25 cellular contexts compared by ENCODE assay signal in the genomic region with DNA sequence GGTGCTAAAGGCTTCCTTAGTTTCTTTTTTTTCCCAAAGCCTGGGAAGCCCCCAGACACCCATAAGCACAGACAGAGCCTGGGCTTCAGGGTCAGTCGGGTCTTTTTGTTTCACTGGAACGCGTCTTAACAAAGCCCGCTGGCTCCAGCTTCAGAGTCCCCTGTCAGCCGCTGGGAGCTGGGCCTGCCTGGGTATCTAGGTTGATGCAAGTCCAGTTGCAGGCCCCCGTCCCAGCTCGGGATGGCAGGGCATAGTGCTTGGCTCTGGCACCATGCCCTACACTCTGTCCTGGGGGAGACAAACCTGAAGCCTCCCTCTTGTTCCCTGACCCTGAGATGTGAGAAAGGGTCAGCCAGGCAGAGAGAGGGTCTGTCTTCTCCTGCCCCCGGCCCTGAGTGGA. TPM values are rescaled to one million over a fixed set of nuclear protein-coding genes. Genes with fewer than 3 reads are reported as not detected.
DNase-seq lines count a peak whose midpoint lies in the region; ATAC-seq and TF ChIP-seq lines count a peak whose summit lies in the region.
"Had no signal": no experiment of that assay in that cellular context is flagged by ENCODE, and none has a peak within 500 bp of the region (broad histone marks: within the 10 kb centered on the region; RNA-seq: fewer than 3 reads in every experiment).

No MANE protein-coding gene starts in this region.

- H3K4me1 ChIP-seq in left ventricle myocardium inferior: peaks cover 17% of the 10 kb centered on the region
- no peaks in the 10 kb centered on the region for H3K4me1 ChIP-seq in neuronal stem cell (ENCODE audit: control insufficient read depth in 2 of 2, insufficient read depth in 1 of 2, low read depth in 1 of 2, low read length in 2 of 2)
- H3K4me1 ChIP-seq: A549; BLaER1 treated with 17β-estradiol and CSF1 and Interleukin-3, amounts not matched to agents 10 nM and 100 nM had no signal

- H3K27ac ChIP-seq in left ventricle myocardium inferior (replicated peaks) (no peak overlapping the region), WERI-Rb-1 (peak overlapping the region; percentile 90), dorsolateral prefrontal cortex (peak overlapping the region in 44 of 59 donors; percentile 11 to 87 (median 66)), neuronal stem cell (replicated peaks; ENCODE audit: low read length) (no peak overlapping the region)
- H3K27ac ChIP-seq: 22Rv1; A549; BLaER1 treated with 17β-estradiol and CSF1 and Interleukin-3, amounts not matched to agents 10 nM and 100 nM; C4-2B had no signal

- H3K79me1 ChIP-seq in neuronal stem cell (ENCODE audit: low read depth, low read length): no peaks in the 10 kb centered on the region

- H3K9me3 ChIP-seq in left ventricle myocardium inferior (replicated peaks) (no peaks in the 10 kb centered on the region), WERI-Rb-1 (ENCODE audit: severe bottlenecking) (no peaks in the 10 kb centered on the region), neuronal stem cell (replicated peaks in 1 of 2; ENCODE audit: control insufficient read depth in 2 of 2, insufficient read depth in 1 of 2, low read depth in 1 of 2, low read length in 2 of 2) (no peaks in the 10 kb centered on the region)
- H3K9me3 ChIP-seq: A549; BLaER1 treated with 17β-estradiol and CSF1 and Interleukin-3, amounts not matched to agents 10 nM and 100 nM had no signal

- no peak overlapping the region for H2BK5ac ChIP-seq in neuronal stem cell (ENCODE audit: low read length)

- H3K9ac ChIP-seq in neuronal stem cell (ENCODE audit: low read depth, low read length, poor library complexity): no peak overlapping the region
- H3K9ac ChIP-seq: BLaER1 treated with 17β-estradiol and CSF1 and Interleukin-3, amounts not matched to agents 10 nM and 100 nM had no signal

- H2BK15ac ChIP-seq in neuronal stem cell (ENCODE audit: low read length): no peak overlapping the region

- no peak overlapping the region for H2BK12ac ChIP-seq in neuronal stem cell (ENCODE audit: low read length)

- H3K4me2 ChIP-seq in neuronal stem cell (ENCODE audit: insufficient read depth, low read length, poor library complexity, severe bottlenecking): no peak overlapping the region
- H3K4me2 ChIP-seq: A549; BLaER1 treated with 17β-estradiol and CSF1 and Interleukin-3, amounts not matched to agents 10 nM and 100 nM had no signal

- H3K4ac ChIP-seq in neuronal stem cell (ENCODE audit: low read length): no peak overlapping the region

- ATAC-seq in Right ventricle myocardium inferior (no peak), omental fat pad (ENCODE audit: low FRiP score) (no peak), HG03097 (IDR thresholded peaks at IDR 0.05; ENCODE audit: low FRiP score, unreplicated experiment) (no peak)
- ATAC-seq: A549, GM12878 had no signal

- no peak overlapping the region for H3K23ac ChIP-seq in neuronal stem cell (ENCODE audit: low read depth, low read length, poor library complexity)

- no peak overlapping the region for H2AK5ac ChIP-seq in neuronal stem cell (ENCODE audit: low read depth, low read length)

- WGBS in neuronal stem cell (ENCODE audit: extremely low coverage in 2 of 2, insufficient read length in 2 of 2, insufficient replicate concordance in 1 of 2), 2 donors: no CpG with 5 or more reads among the region's 8 CpGs

- H3K14ac ChIP-seq in neuronal stem cell (ENCODE audit: low read length): no peak overlapping the region

- H4K91ac ChIP-seq in neuronal stem cell (ENCODE audit: low read depth, low read length, poor library complexity): no peak overlapping the region

- no peak overlapping the region for H3K4me3 ChIP-seq in left ventricle myocardium inferior
- H3K4me3 ChIP-seq in WERI-Rb-1 (ENCODE audit: low read depth, low read length): no peak overlapping the region
- peak overlapping the region in 1 of 59 donors; percentile 4 for H3K4me3 ChIP-seq in dorsolateral prefrontal cortex
- H3K4me3 ChIP-seq in neuronal stem cell (ENCODE audit: low read length in 2 of 2): no peak overlapping the region
- H3K4me3 ChIP-seq: A549; BLaER1 treated with 17β-estradiol and CSF1 and Interleukin-3, amounts not matched to agents 10 nM and 100 nM; GM12878 had no signal

- H3K36me3 ChIP-seq in left ventricle myocardium inferior: no peaks in the 10 kb centered on the region
- peaks cover 89% of the 10 kb centered on the region for H3K36me3 ChIP-seq in WERI-Rb-1
- no peaks in the 10 kb centered on the region for H3K36me3 ChIP-seq in neuronal stem cell (replicated peaks in 1 of 2; ENCODE audit: control insufficient read depth in 2 of 2, insufficient read depth in 2 of 2, low read length in 2 of 2)
- H3K36me3 ChIP-seq: BLaER1 treated with 17β-estradiol and CSF1 and Interleukin-3, amounts not matched to agents 10 nM and 100 nM had no signal

- no peak overlapping the region for H2BK120ac ChIP-seq in neuronal stem cell (ENCODE audit: low read depth, low read length)

- peak overlapping the region; percentile 21 for H3K18ac ChIP-seq in neuronal stem cell (ENCODE audit: low read length)

- intact Hi-C loops in Right ventricle myocardium inferior (cut with DNase I): no loop called here
- intact Hi-C loops in left ventricle myocardium inferior (cut with micrococcal nuclease): no loop called here
- intact Hi-C loops in dorsolateral prefrontal cortex (cut with DNase I): no loop called here

- H4K8ac ChIP-seq in neuronal stem cell (ENCODE audit: low read depth, low read length): no peak overlapping the region

- no peak overlapping the region for H2AFZ ChIP-seq in neuronal stem cell (ENCODE audit: low read length)

- peaks cover 53% of the 10 kb centered on the region for H3K27me3 ChIP-seq in left ventricle myocardium inferior (ENCODE audit: low read depth)
- no peaks in the 10 kb centered on the region for H3K27me3 ChIP-seq in WERI-Rb-1 (ENCODE audit: insufficient read depth, low read depth, severe bottlenecking)
- peaks cover 0 to 4% (median 0%) of the 10 kb centered on the region in 45 donors for H3K27me3 ChIP-seq in dorsolateral prefrontal cortex
- no peaks in the 10 kb centered on the region for H3K27me3 ChIP-seq in neuronal stem cell (ENCODE audit: control insufficient read depth in 3 of 3, insufficient read depth in 3 of 3, low read depth in 1 of 3, low read length in 3 of 3)

- no peak for TF ChIP-seq CTCF in left ventricle myocardium inferior (IDR thresholded peaks at IDR 0.05; ENCODE audit: borderline replicate concordance)
- TF ChIP-seq CTCF in WERI-Rb-1 (IDR thresholded peaks at IDR 0.05; ENCODE audit: low read depth, low read length): no peak
- no peak for TF ChIP-seq CTCF in dorsolateral prefrontal cortex (IDR thresholded peaks at IDR 0.05 in 54 of 56, conservative IDR thresholded peaks at IDR 0.05 in 2 of 56; ENCODE audit: low read depth in 1 of 56, partially characterized antibody in 56 of 56)
- no peak for TF ChIP-seq CTCF in omental fat pad (IDR thresholded peaks at IDR 0.05)

- DNase-seq in Right ventricle myocardium inferior (ENCODE audit: missing footprints) (peak; percentile 55), left ventricle myocardium inferior (no peak), WERI-Rb-1 (no peak), dorsolateral prefrontal cortex (no peak), neuronal stem cell (ENCODE audit: low spot score) (no peak), omental fat pad (ENCODE audit: low spot score) (no peak), foreskin melanocyte (no peak)
- DNase-seq: AML-193; CD4-positive, alpha-beta T cell; CD8-positive, alpha-beta memory T cell; COR-L47; DMS 273 treated with DMSO at 0.1 percent for 48 hours; DMS153; DMS53; DMS79; DND-41; EL; GDM1 had no signal

RNA-seq across cellular contexts. Expression of a gene that starts 14.5 kb away (rescaled TPM):
- 17.9 TPM for total RNA-seq in Right ventricle myocardium inferior
- 10.0 TPM for total RNA-seq in left ventricle myocardium inferior
- total RNA-seq in dorsolateral prefrontal cortex: 1,000 to 10,000 TPM in 2 of 120 experiments, 100 to 1,000 TPM in 118; 171 to 1,128 (median 638) TPM
- polyA plus RNA-seq in neuronal stem cell (2013, experiment 1 of 2): 5.8 TPM
- 5.8 TPM for polyA plus RNA-seq in neuronal stem cell (2013, experiment 2 of 2)
- total RNA-seq in omental fat pad: 10 to 100 TPM; 12.1 to 31.4 (median 23.2) TPM
- total RNA-seq: B cell; CD4-positive, alpha-beta T cell; CD8-positive, alpha-beta memory T cell; GM12878 had no signal
- polyA plus RNA-seq: CD8-positive, alpha-beta memory T cell; GM12878 had no signal

Comparison
In these comparisons a context has a peak if more than half of its experiments do, and no peak if none do; other contexts are left out.
1. H3K27ac ChIP-seq: peak in WERI-Rb-1 (single experiment) and dorsolateral prefrontal cortex (44 of 59); none in left ventricle myocardium inferior (single experiment) and neuronal stem cell (single experiment).